ENCODE assay signal across 1 cellular context in genomic region chr5:53482717-53483638, GRCh38.
A peak's percentile ranks its signal among the peaks of the same experiment; 100 is the strongest.
TF ChIP-seq lines count a peak whose summit lies in the region.

No MANE protein-coding gene starts in this region.

TF ChIP-seq in HepG2, 621 proteins besides CTCF, POLR2A, EP300 and RAD21 (continued from another document and continues in another):
- no peak for TF ChIP-seq ZNF567 (CRISPR knock-in tag; IDR thresholded peaks at IDR 0.05; ENCODE audit: borderline replicate concordance)
- TF ChIP-seq ZNF710 (CRISPR knock-in tag; IDR thresholded peaks at IDR 0.05; ENCODE audit: borderline replicate concordance) = peak; percentile 74; the same call in 1 of the 2 replicates
- peak; percentile 82 for TF ChIP-seq ZC3H13 (CRISPR knock-in tag; IDR thresholded peaks at IDR 0.05)
- TF ChIP-seq ZNF263 (CRISPR knock-in tag; IDR thresholded peaks at IDR 0.05) = peak; percentile 6
- TF ChIP-seq ZNF607 (CRISPR knock-in tag; IDR thresholded peaks at IDR 0.05; ENCODE audit: borderline replicate concordance) = peak; percentile 85
- peak; percentile 39; the same call in 1 of the 2 replicates for TF ChIP-seq ZNF142 (CRISPR knock-in tag; IDR thresholded peaks at IDR 0.05)
- 0 out of 2 replicates have a peak, but pooled peaks have one; percentile 22 for TF ChIP-seq THRA (CRISPR knock-in tag; IDR thresholded peaks at IDR 0.05; ENCODE audit: borderline replicate concordance)
- TF ChIP-seq SAP130 (CRISPR knock-in tag; IDR thresholded peaks at IDR 0.05; ENCODE audit: low read depth) = peak; percentile 87
- peak; percentile 22 for TF ChIP-seq MED8 (CRISPR knock-in tag; IDR thresholded peaks at IDR 0.05; ENCODE audit: insufficient replicate concordance)
- peak; percentile 46; the same call in 1 of the 2 replicates for TF ChIP-seq ZBTB10 (CRISPR knock-in tag; IDR thresholded peaks at IDR 0.05; ENCODE audit: borderline replicate concordance)
- TF ChIP-seq SKI (IDR thresholded peaks at IDR 0.05; ENCODE audit: partially characterized antibody) = peak; percentile 56
- no peak for TF ChIP-seq PAWR (CRISPR knock-in tag; IDR thresholded peaks at IDR 0.05; ENCODE audit: borderline replicate concordance)
- TF ChIP-seq NFIB (CRISPR knock-in tag; IDR thresholded peaks at IDR 0.05; ENCODE audit: borderline replicate concordance) = no peak
- TF ChIP-seq ZNF329 (CRISPR knock-in tag; IDR thresholded peaks at IDR 0.05; ENCODE audit: low read depth) = no peak
- no peak for TF ChIP-seq NR3C1 (CRISPR knock-in tag; IDR thresholded peaks at IDR 0.05)
- peak; percentile 81; the same call in 1 of the 2 replicates for TF ChIP-seq HINFP (CRISPR knock-in tag; IDR thresholded peaks at IDR 0.05; ENCODE audit: low read depth)
- TF ChIP-seq MAF1 (CRISPR knock-in tag; IDR thresholded peaks at IDR 0.05; ENCODE audit: borderline replicate concordance) = no peak
- TF ChIP-seq ZNF597 (CRISPR knock-in tag; IDR thresholded peaks at IDR 0.05) = no peak
- TF ChIP-seq ARID4A (CRISPR knock-in tag; IDR thresholded peaks at IDR 0.05; ENCODE audit: borderline replicate concordance) = peak; percentile 52
- no peak; the same call in 1 of the 2 replicates for TF ChIP-seq TCF7 (IDR thresholded peaks at IDR 0.05; ENCODE audit: low read depth)
- TF ChIP-seq CEBPB (IDR thresholded peaks at IDR 0.05; ENCODE audit: borderline replicate concordance, low read depth, low read length) = peak; percentile 99
- no peak for TF ChIP-seq THYN1 (CRISPR knock-in tag; IDR thresholded peaks at IDR 0.05; ENCODE audit: borderline replicate concordance, low read depth)
- no peak for TF ChIP-seq FOXK2 (IDR thresholded peaks at IDR 0.05)
- no peak for TF ChIP-seq FOSL1 (CRISPR knock-in tag; IDR thresholded peaks at IDR 0.05; ENCODE audit: borderline replicate concordance)
- no peak for TF ChIP-seq AKNA (CRISPR knock-in tag; IDR thresholded peaks at IDR 0.05; ENCODE audit: borderline replicate concordance)
- TF ChIP-seq GZF1 (CRISPR knock-in tag; IDR thresholded peaks at IDR 0.05) = peak; percentile 31; the same call in 1 of the 2 replicates
